Comparison of ENCODE assay signal across 2 cellular contexts in the genomic region with DNA sequence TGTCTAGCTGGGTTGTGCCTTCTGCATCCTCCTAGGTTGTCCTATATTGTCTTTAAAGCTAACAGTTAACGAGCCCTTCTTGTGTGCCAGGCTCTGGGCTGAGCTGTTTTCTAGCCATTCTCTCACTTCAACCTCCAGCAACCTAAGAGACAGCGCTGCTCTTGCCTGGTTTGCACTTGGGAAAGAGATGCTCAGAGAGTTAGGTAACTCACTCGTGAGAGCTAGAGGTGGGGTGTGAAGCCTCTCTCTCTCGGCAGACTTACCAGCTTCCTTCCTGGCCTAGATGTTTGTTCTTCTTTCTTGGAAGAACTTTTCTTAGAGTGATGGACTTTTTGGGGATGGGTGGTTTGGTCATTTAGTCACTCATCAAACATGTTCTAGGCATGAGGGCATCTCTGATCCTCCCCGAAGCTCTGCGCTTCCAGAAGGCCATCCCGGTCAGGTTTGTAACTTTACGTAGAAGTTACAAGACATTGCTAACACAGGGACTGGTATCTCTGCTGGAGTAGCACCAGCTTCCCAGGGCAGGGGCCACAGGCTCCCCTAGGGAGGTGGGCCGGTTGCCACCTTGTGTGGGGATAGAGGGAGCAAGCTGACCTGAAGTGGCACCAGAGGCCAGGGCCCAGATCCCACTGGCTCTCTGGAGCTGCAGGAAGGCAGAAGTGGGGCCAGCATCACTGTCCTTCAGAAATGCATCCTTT.
TF ChIP-seq lines count a peak whose summit lies in the region.

No MANE protein-coding gene starts in this region.

TF ChIP-seq in A549, 52 proteins besides CTCF, POLR2A, EP300 and RAD21:
- TF ChIP-seq HOXB5 (CRISPR knock-in tag; IDR thresholded peaks at IDR 0.05): no peak
- TF ChIP-seq CBX2 (IDR thresholded peaks at IDR 0.05; ENCODE audit: borderline replicate concordance, low read depth): no peak
- TF ChIP-seq ZNF302 (CRISPR knock-in tag; IDR thresholded peaks at IDR 0.05): no peak
- TF ChIP-seq, protein P1, sequence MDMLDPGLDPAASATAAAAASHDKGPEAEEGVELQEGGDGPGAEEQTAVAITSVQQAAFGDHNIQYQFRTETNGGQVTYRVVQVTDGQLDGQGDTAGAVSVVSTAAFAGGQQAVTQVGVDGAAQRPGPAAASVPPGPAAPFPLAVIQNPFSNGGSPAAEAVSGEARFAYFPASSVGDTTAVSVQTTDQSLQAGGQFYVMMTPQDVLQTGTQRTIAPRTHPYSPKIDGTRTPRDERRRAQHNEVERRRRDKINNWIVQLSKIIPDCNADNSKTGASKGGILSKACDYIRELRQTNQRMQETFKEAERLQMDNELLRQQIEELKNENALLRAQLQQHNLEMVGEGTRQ (IDR thresholded peaks at IDR 0.05): no peak
- TF ChIP-seq GATA3 (IDR thresholded peaks at IDR 0.05; ENCODE audit: borderline replicate concordance): no peak
- no peak for TF ChIP-seq MAZ (IDR thresholded peaks at IDR 0.05; ENCODE audit: borderline replicate concordance, low read depth, low read length)
- TF ChIP-seq, protein P2, sequence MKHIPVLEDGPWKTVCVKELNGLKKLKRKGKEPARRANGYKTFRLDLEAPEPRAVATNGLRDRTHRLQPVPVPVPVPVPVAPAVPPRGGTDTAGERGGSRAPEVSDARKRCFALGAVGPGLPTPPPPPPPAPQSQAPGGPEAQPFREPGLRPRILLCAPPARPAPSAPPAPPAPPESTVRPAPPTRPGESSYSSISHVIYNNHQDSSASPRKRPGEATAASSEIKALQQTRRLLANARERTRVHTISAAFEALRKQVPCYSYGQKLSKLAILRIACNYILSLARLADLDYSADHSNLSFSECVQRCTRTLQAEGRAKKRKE (CRISPR knock-in tag; IDR thresholded peaks at IDR 0.05; ENCODE audit: low read depth): no peak
- TF ChIP-seq RNF2 (IDR thresholded peaks at IDR 0.05; ENCODE audit: borderline replicate concordance, low read depth): no peak
- TF ChIP-seq, protein P3, sequence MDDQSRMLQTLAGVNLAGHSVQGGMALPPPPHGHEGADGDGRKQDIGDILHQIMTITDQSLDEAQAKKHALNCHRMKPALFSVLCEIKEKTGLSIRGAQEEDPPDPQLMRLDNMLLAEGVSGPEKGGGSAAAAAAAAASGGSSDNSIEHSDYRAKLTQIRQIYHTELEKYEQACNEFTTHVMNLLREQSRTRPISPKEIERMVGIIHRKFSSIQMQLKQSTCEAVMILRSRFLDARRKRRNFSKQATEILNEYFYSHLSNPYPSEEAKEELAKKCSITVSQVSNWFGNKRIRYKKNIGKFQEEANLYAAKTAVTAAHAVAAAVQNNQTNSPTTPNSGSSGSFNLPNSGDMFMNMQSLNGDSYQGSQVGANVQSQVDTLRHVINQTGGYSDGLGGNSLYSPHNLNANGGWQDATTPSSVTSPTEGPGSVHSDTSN (IDR thresholded peaks at IDR 0.05): no peak
- TF ChIP-seq HDAC2 (IDR thresholded peaks at IDR 0.05): no peak
- TF ChIP-seq HEYL (CRISPR knock-in tag; IDR thresholded peaks at IDR 0.05): no peak
- TF ChIP-seq, protein P4, sequence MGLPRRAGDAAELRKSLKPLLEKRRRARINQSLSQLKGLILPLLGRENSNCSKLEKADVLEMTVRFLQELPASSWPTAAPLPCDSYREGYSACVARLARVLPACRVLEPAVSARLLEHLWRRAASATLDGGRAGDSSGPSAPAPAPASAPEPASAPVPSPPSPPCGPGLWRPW (IDR thresholded peaks at IDR 0.05): no peak
- TF ChIP-seq EHMT2 (IDR thresholded peaks at IDR 0.05; ENCODE audit: low read depth): no peak
- TF ChIP-seq JUN (IDR thresholded peaks at IDR 0.05): no peak
- no peak for TF ChIP-seq ZFP36 (IDR thresholded peaks at IDR 0.05; ENCODE audit: borderline replicate concordance, partially characterized antibody)
- TF ChIP-seq PHF8 (IDR thresholded peaks at IDR 0.05; ENCODE audit: borderline replicate concordance, low read depth): no peak
- no peak for TF ChIP-seq KDM1A (IDR thresholded peaks at IDR 0.05; ENCODE audit: low read depth)
- TF ChIP-seq, protein P5, sequence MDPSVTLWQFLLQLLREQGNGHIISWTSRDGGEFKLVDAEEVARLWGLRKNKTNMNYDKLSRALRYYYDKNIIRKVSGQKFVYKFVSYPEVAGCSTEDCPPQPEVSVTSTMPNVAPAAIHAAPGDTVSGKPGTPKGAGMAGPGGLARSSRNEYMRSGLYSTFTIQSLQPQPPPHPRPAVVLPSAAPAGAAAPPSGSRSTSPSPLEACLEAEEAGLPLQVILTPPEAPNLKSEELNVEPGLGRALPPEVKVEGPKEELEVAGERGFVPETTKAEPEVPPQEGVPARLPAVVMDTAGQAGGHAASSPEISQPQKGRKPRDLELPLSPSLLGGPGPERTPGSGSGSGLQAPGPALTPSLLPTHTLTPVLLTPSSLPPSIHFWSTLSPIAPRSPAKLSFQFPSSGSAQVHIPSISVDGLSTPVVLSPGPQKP (IDR thresholded peaks at IDR 0.05; ENCODE audit: low read depth, low read length): no peak
- TF ChIP-seq FOSB (CRISPR knock-in tag; IDR thresholded peaks at IDR 0.05): no peak

TF ChIP-seq in SK-N-SH, 30 proteins besides CTCF, POLR2A, EP300 and RAD21:
- TF ChIP-seq, protein P6, sequence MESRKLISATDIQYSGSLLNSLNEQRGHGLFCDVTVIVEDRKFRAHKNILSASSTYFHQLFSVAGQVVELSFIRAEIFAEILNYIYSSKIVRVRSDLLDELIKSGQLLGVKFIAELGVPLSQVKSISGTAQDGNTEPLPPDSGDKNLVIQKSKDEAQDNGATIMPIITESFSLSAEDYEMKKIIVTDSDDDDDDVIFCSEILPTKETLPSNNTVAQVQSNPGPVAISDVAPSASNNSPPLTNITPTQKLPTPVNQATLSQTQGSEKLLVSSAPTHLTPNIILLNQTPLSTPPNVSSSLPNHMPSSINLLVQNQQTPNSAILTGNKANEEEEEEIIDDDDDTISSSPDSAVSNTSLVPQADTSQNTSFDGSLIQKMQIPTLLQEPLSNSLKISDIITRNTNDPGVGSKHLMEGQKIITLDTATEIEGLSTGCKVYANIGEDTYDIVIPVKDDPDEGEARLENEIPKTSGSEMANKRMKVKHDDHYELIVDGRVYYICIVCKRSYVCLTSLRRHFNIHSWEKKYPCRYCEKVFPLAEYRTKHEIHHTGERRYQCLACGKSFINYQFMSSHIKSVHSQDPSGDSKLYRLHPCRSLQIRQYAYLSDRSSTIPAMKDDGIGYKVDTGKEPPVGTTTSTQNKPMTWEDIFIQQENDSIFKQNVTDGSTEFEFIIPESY (IDR thresholded peaks at IDR 0.05; ENCODE audit: borderline replicate concordance, low read depth): no peak
- TF ChIP-seq FOXJ3 (CRISPR knock-in tag; IDR thresholded peaks at IDR 0.05) (no peak), TCF12 (IDR thresholded peaks at IDR 0.05) (no peak), JUND (IDR thresholded peaks at IDR 0.05) (no peak)
- TF ChIP-seq, protein P7, sequence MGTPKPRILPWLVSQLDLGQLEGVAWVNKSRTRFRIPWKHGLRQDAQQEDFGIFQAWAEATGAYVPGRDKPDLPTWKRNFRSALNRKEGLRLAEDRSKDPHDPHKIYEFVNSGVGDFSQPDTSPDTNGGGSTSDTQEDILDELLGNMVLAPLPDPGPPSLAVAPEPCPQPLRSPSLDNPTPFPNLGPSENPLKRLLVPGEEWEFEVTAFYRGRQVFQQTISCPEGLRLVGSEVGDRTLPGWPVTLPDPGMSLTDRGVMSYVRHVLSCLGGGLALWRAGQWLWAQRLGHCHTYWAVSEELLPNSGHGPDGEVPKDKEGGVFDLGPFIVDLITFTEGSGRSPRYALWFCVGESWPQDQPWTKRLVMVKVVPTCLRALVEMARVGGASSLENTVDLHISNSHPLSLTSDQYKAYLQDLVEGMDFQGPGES (IDR thresholded peaks at IDR 0.05; ENCODE audit: low read depth, low read length): no peak
TF ChIP-seq in SK-N-SH: peak in this region for 0.
